25 cellular contexts compared by ENCODE assay signal in genomic region chr3:108503722-108504121, GRCh38. TPM values are rescaled to one million over a fixed set of nuclear protein-coding genes. Genes with fewer than 3 reads are reported as not detected.
"Had no signal": no experiment of that assay in that cellular context is flagged by ENCODE, and none has a peak within 500 bp of the region (broad histone marks: within the 10 kb centered on the region; RNA-seq: fewer than 3 reads in every experiment).

No MANE protein-coding gene starts in this region.

- H3K27me3 ChIP-seq: colonic mucosa, dorsolateral prefrontal cortex, esophagus muscularis mucosa, esophagus squamous epithelium, foreskin keratinocyte, gastrocnemius medialis, gastroesophageal sphincter, heart left ventricle, heart right ventricle had no signal

- H3K27ac ChIP-seq: colonic mucosa, coronary artery, dorsolateral prefrontal cortex, epithelial cell of prostate, esophagus muscularis mucosa, esophagus squamous epithelium, foreskin keratinocyte, gastrocnemius medialis, gastroesophageal sphincter, heart left ventricle, heart right ventricle had no signal

- H3K4me1 ChIP-seq: colonic mucosa, esophagus squamous epithelium, foreskin keratinocyte, gastrocnemius medialis, gastroesophageal sphincter, heart left ventricle, heart right ventricle had no signal

- H3K9me3 ChIP-seq: colonic mucosa, esophagus muscularis mucosa, esophagus squamous epithelium, gastrocnemius medialis, gastroesophageal sphincter, heart left ventricle had no signal

- H3K36me3 ChIP-seq: colonic mucosa, esophagus muscularis mucosa, esophagus squamous epithelium, gastrocnemius medialis, gastroesophageal sphincter, heart left ventricle, heart right ventricle had no signal

- ATAC-seq: effector memory CD8-positive, alpha-beta T cell; esophagus mucosa; foreskin keratinocyte; gastrocnemius medialis; gastroesophageal sphincter; heart left ventricle; heart right ventricle had no signal

- DNase-seq: colonic mucosa; cortex of kidney; dermis blood vessel endothelial cell; dorsolateral prefrontal cortex; effector CD4-positive, alpha-beta T cell; effector CD8-positive, alpha-beta T cell; effector memory CD4-positive, alpha-beta T cell; effector memory CD8-positive, alpha-beta T cell; endodermal cell; erythroblast; esophagus squamous epithelium; foreskin fibroblast; foreskin keratinocyte; foreskin melanocyte; gastrocnemius medialis; glutamatergic neuron; head of caudate nucleus; heart left ventricle; heart right ventricle had no signal

- H3K4me3 ChIP-seq: colonic mucosa, coronary artery, dorsolateral prefrontal cortex, esophagus muscularis mucosa, esophagus squamous epithelium, gastrocnemius medialis, gastroesophageal sphincter, heart left ventricle, heart right ventricle had no signal

RNA-seq across cellular contexts. Expression of gene MYH15, which starts 6.7 kb away (rescaled TPM):
- polyA plus RNA-seq: endothelial cell of umbilical vein had no signal
